Comparison of ENCODE assay signal across 8 cellular contexts in the genomic region with DNA sequence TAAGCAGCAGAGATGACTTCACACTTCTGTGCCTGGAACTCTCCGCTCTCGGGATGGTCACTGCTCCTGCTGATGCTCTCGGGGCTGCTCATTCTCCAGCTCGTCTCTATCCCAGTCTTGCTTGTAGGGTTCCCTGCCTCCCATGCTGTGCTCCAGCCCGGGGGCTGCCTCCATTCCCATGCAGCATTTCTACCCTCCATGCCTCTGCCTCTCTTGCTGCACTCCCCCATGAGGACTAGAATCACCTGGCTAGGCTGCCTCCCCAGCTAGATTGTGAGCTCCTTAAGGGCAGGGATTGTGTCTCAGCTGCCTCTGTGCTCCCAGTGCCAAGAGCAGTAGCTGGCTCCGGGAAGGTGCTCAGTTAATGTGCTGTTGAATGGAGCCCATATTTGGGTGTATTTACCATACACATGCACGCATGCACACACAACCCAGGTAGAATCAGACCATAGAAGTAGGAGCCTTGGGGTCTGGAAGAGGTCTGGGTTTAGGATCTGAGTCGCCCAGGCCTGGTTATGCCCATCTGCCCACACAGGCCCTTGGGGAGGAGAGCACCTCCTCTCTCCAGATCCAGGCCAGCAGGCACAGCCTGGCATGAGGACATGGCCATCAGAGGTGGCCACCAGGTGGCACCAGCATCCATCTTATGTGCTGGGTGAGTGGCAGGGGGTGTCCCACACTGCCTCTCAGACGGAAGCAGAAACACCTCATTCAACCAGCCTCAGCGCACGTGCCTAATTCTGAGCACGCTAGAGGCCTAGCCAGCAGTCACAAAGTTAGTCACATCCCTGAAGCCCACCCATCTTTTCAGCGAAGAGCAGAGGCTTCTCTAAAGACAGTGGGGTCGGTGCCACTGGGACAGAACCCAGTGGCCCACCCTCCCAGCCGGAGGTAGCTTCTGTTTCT. TPM values are rescaled to one million over a fixed set of nuclear protein-coding genes. Genes with fewer than 3 reads are reported as not detected.
A peak's percentile ranks its signal among the peaks of the same experiment; 100 is the strongest.
DNase-seq lines count a peak whose midpoint lies in the region; ATAC-seq, FAIRE-seq and TF ChIP-seq lines count a peak whose summit lies in the region.

No MANE protein-coding gene starts in this region.

- H3K9ac ChIP-seq in OCI-LY1 (ENCODE audit: low read length) = no peak overlapping the region

- no peak overlapping the region for H3K4me3 ChIP-seq in CD8-positive, alpha-beta T cell (ENCODE audit: low read depth, low read length)
- H3K4me3 ChIP-seq in OCI-LY1 (ENCODE audit: low read depth, low read length, poor library complexity, severe bottlenecking) = no peak overlapping the region

- H3K27ac Mint-ChIP-seq in CD8-positive, alpha-beta T cell = peak overlapping the region; percentile 34
- peak overlapping the region; percentile 38 to 93 (median 76) for H3K27ac Mint-ChIP-seq in naive thymus-derived CD8-positive, alpha-beta T cell
- H3K27ac Mint-ChIP-seq in stimulated activated naive CD8-positive, alpha-beta T cell treated with anti-CD3 and anti-CD28 coated beads, Interleukin-15, amount 100 ng/mL, for 72 hours = peak overlapping the region in 1 of 2 donors; percentile 47

- peak; percentile 81 to 93 (median 91) for DNase-seq in CD8-positive, alpha-beta T cell
- DNase-seq in HTR-8/SVneo (ENCODE audit: insufficient read length, low spot score) = peak; percentile 95
- DNase-seq in activated T-cell treated with anti-CD3 and anti-CD28 coated beads for 4 hours = peak; percentile 88
- DNase-seq in erythroblast (lab: John Stamatoyannopoulos, UW) = peak; percentile 76 to 84
- DNase-seq in naive thymus-derived CD8-positive, alpha-beta T cell = peak; percentile 81 to 94 (median 89)
- DNase-seq in stimulated activated naive CD8-positive, alpha-beta T cell treated with anti-CD3 and anti-CD28 coated beads, Interleukin-15, amount 100 ng/mL, for 72 hours = peak; percentile 87 to 92

- peak; percentile 99 for FAIRE-seq in HTR-8/SVneo (lab: Jason Lieb, UNC)

- no peaks in the 10 kb centered on the region for H3K27me3 Mint-ChIP-seq in CD8-positive, alpha-beta T cell (ENCODE audit: low read depth)
- no peaks in the 10 kb centered on the region for H3K27me3 Mint-ChIP-seq in naive thymus-derived CD8-positive, alpha-beta T cell
- H3K27me3 Mint-ChIP-seq in stimulated activated naive CD8-positive, alpha-beta T cell treated with anti-CD3 and anti-CD28 coated beads, Interleukin-15, amount 100 ng/mL, for 72 hours = no peaks in the 10 kb centered on the region

- no peak overlapping the region for H3K4me2 ChIP-seq in OCI-LY1 (ENCODE audit: low read length)

- intact Hi-C loops in CD8-positive, alpha-beta T cell (cut with DNase I, micrococcal nuclease) = loop anchor here (1.0 to 10.0 kb wide), 10 partner anchors 11 to 515 kb away; a partner anchor contains a TSS

- no peaks in the 10 kb centered on the region for H3K27me3 ChIP-seq in CD8-positive, alpha-beta T cell (ENCODE audit: insufficient read depth, low read length)
- no peaks in the 10 kb centered on the region for H3K27me3 ChIP-seq in OCI-LY1 (ENCODE audit: insufficient read depth, low read length)

- no peaks in the 10 kb centered on the region for H4K20me1 ChIP-seq in OCI-LY1 (ENCODE audit: insufficient read depth, low read length)

- H3K9me2 ChIP-seq in OCI-LY1 (ENCODE audit: low read depth, low read length) = no peaks in the 10 kb centered on the region

- H3K79me2 ChIP-seq in OCI-LY1 (ENCODE audit: insufficient read depth, low read length) = no peaks in the 10 kb centered on the region

- H3K9me3 ChIP-seq in CD8-positive, alpha-beta T cell (ENCODE audit: low read length) = no peaks in the 10 kb centered on the region
- H3K9me3 ChIP-seq in OCI-LY1 (ENCODE audit: low read length) = no peaks in the 10 kb centered on the region

- peaks cover 26% of the 10 kb centered on the region for H3K36me3 ChIP-seq in CD8-positive, alpha-beta T cell (ENCODE audit: insufficient read depth, low read length)
- H3K36me3 ChIP-seq in OCI-LY1 (ENCODE audit: insufficient read depth, low read length) = peaks cover 71% of the 10 kb centered on the region

- ATAC-seq in CD8-positive, alpha-beta T cell = peak; percentile 99
- peak; percentile 70 for ATAC-seq in GM19467 (IDR thresholded peaks at IDR 0.05; ENCODE audit: unreplicated experiment)
- ATAC-seq in naive thymus-derived CD8-positive, alpha-beta T cell = peak; percentile 98 to 99
- peak; percentile 97 for ATAC-seq in stimulated activated naive CD8-positive, alpha-beta T cell treated with anti-CD3 and anti-CD28 coated beads, Interleukin-15, amount 100 ng/mL, for 72 hours

- H3K4me3 Mint-ChIP-seq in CD8-positive, alpha-beta T cell = no peak overlapping the region
- peak overlapping the region in 1 of 10 donors; percentile 35 for H3K4me3 Mint-ChIP-seq in naive thymus-derived CD8-positive, alpha-beta T cell
- no peak overlapping the region for H3K4me3 Mint-ChIP-seq in stimulated activated naive CD8-positive, alpha-beta T cell treated with anti-CD3 and anti-CD28 coated beads, Interleukin-15, amount 100 ng/mL, for 72 hours

- H3K27ac ChIP-seq in CD8-positive, alpha-beta T cell (ENCODE audit: low read depth, low read length) = no peak overlapping the region
- H3K27ac ChIP-seq in OCI-LY1 (ENCODE audit: low read depth, low read length, poor library complexity, severe bottlenecking) = peak overlapping the region; percentile 32

- H3K4me1 ChIP-seq in CD8-positive, alpha-beta T cell (ENCODE audit: insufficient read depth, low read length) = peaks cover 13% of the 10 kb centered on the region
- H3K4me1 ChIP-seq in OCI-LY1 (ENCODE audit: insufficient read depth, low read length, severe bottlenecking) = peaks cover 18% of the 10 kb centered on the region

- POLR2A ChIA-PET in CD8-positive, alpha-beta T cell (lab: Charles Lee) = interaction anchor here (0.8 to 1.4 kb wide), 6 partner anchors 11 to 199 kb away, joined by 3 to 5 read pairs (median 4); no protein-coding TSS in a partner anchor
- POLR2A ChIA-PET in naive thymus-derived CD8-positive, alpha-beta T cell (lab: Charles Lee) = interaction anchor here (0.6 to 6.0 kb wide), 11 partner anchors 9 to 502 kb away, joined by 3 to 43 read pairs (median 6); a partner anchor contains a TSS

- CTCF ChIA-PET in CD8-positive, alpha-beta T cell (lab: Charles Lee) = interaction anchor here (0.7 to 13.9 kb wide), 26 partner anchors 8 to 351 kb away, joined by 3 to 216 read pairs (median 4); a partner anchor contains a TSS

- H3F3A ChIP-seq in OCI-LY1 (ENCODE audit: insufficient read depth, low read length) = no peaks in the 10 kb centered on the region

- H2AFZ ChIP-seq in OCI-LY1 (ENCODE audit: low read length) = no peak overlapping the region

- H3K4me1 Mint-ChIP-seq in CD8-positive, alpha-beta T cell (ENCODE audit: low read depth) = peaks cover 11% of the 10 kb centered on the region
- H3K4me1 Mint-ChIP-seq in naive thymus-derived CD8-positive, alpha-beta T cell = peaks cover 11 to 28% (median 26%) of the 10 kb centered on the region in 4 donors
- peaks cover 37% of the 10 kb centered on the region for H3K4me1 Mint-ChIP-seq in stimulated activated naive CD8-positive, alpha-beta T cell treated with anti-CD3 and anti-CD28 coated beads, Interleukin-15, amount 100 ng/mL, for 72 hours

- TF ChIP-seq POLR2A in erythroblast (IDR thresholded peaks at IDR 0.05; ENCODE audit: low read length) = no peak

- no peaks in the 10 kb centered on the region for H3K9me3 Mint-ChIP-seq in CD8-positive, alpha-beta T cell
- no peaks in the 10 kb centered on the region for H3K9me3 Mint-ChIP-seq in naive thymus-derived CD8-positive, alpha-beta T cell
- no peaks in the 10 kb centered on the region for H3K9me3 Mint-ChIP-seq in stimulated activated naive CD8-positive, alpha-beta T cell treated with anti-CD3 and anti-CD28 coated beads, Interleukin-15, amount 100 ng/mL, for 72 hours

- H3K36me3 Mint-ChIP-seq in CD8-positive, alpha-beta T cell = peaks cover 51% of the 10 kb centered on the region
- H3K36me3 Mint-ChIP-seq in naive thymus-derived CD8-positive, alpha-beta T cell = peaks cover 0 to 31% (median 3%) of the 10 kb centered on the region in 3 donors

- TF ChIP-seq CTCF in CD8-positive, alpha-beta T cell (IDR thresholded peaks at IDR 0.05) = peak; percentile 80
- peak; percentile 96 for TF ChIP-seq CTCF in OCI-LY1 (IDR thresholded peaks at IDR 0.05; ENCODE audit: low read length)

RNA-seq across cellular contexts. Expression of a gene that starts 9.3 kb away (rescaled TPM):
- total RNA-seq in CD8-positive, alpha-beta T cell = 10 to 100 TPM; 25.8 to 27.0 TPM
- total RNA-seq in naive thymus-derived CD8-positive, alpha-beta T cell = 10 to 100 TPM; 51.6 to 58.2 TPM
- 10 to 100 TPM in 1 of 3 donors, 1 to 10 TPM in 2; 4.4 to 27.7 (median 6.7) TPM for polyA plus RNA-seq in naive thymus-derived CD8-positive, alpha-beta T cell

RNA-seq across cellular contexts. Expression of a gene that starts 11.6 kb away (rescaled TPM):
- total RNA-seq in CD8-positive, alpha-beta T cell = 10 to 100 TPM; 50.2 to 54.1 TPM
- 10 to 100 TPM; 79.3 to 89.5 TPM for total RNA-seq in naive thymus-derived CD8-positive, alpha-beta T cell
- 10 to 100 TPM; 22.7 to 26.8 (median 25.5) TPM for polyA plus RNA-seq in naive thymus-derived CD8-positive, alpha-beta T cell

RNA-seq across cellular contexts. Expression of a gene that starts 12.8 kb away (rescaled TPM):
- total RNA-seq in CD8-positive, alpha-beta T cell = 1 to 10 TPM in 1 of 2 experiments, under 1 TPM in 1; 0.83 to 1.3 TPM
- total RNA-seq in naive thymus-derived CD8-positive, alpha-beta T cell = 1 to 10 TPM; 2.3 to 3.7 TPM
- polyA plus RNA-seq in naive thymus-derived CD8-positive, alpha-beta T cell = under 1 TPM in 2 of 3 donors, not detected in 1; 0.25 to 0.32 TPM

RNA-seq across cellular contexts. Expression of a gene that starts 13.3 kb away (rescaled TPM):
- total RNA-seq in CD8-positive, alpha-beta T cell = 1 to 10 TPM; 8.3 to 8.7 TPM
- total RNA-seq in naive thymus-derived CD8-positive, alpha-beta T cell = 10 to 100 TPM; 13.4 to 13.8 TPM
- polyA plus RNA-seq in naive thymus-derived CD8-positive, alpha-beta T cell = 1 to 10 TPM; 4.2 to 8.9 (median 7.1) TPM

RNA-seq across cellular contexts. Expression of a gene that starts 42.6 kb away (rescaled TPM):
- 1 to 10 TPM; 1.2 to 1.7 TPM for total RNA-seq in CD8-positive, alpha-beta T cell
- 1 to 10 TPM; 1.6 to 2.2 TPM for total RNA-seq in naive thymus-derived CD8-positive, alpha-beta T cell
- under 1 TPM in 2 of 3 donors, not detected in 1; 0.22 to 0.36 TPM for polyA plus RNA-seq in naive thymus-derived CD8-positive, alpha-beta T cell
